In genomic region chr9:121217609-121218292, GRCh38 we compare ENCODE assay signal across 14 cellular contexts. TPM values are rescaled to one million over a fixed set of nuclear protein-coding genes. Genes with fewer than 3 reads are reported as not detected.
DNase-seq lines count a peak whose midpoint lies in the region; ATAC-seq lines count a peak whose summit lies in the region.
"Had no signal": no experiment of that assay in that cellular context is flagged by ENCODE, and none has a peak within 500 bp of the region (broad histone marks: within the 10 kb centered on the region; RNA-seq: fewer than 3 reads in every experiment).

No MANE protein-coding gene starts in this region.

- H3K36me3 Mint-ChIP-seq in activated CD4-positive, alpha-beta T cell treated with anti-CD3 and anti-CD28 coated beads for 36 hours (ENCODE audit: low read depth), result no peaks in the 10 kb centered on the region

- no peak for DNase-seq in activated CD4-positive, alpha-beta T cell treated with anti-CD3 and anti-CD28 coated beads for 36 hours
- DNase-seq in activated CD4-positive, alpha-beta T cell treated with anti-CD3 and anti-CD28 coated beads for 1 hour, result no peak
- DNase-seq in renal cortical epithelial cell (ENCODE audit: low read depth) (peak; percentile 36), NOMO-1 (lab: John Stamatoyannopoulos, UW; ENCODE audit: unreplicated experiment in 2 of 2) (no peak), NCI-H446 treated with DMSO at 0.1 percent for 48 hours (lab: John Stamatoyannopoulos, UW) (no peak), NCI-H526 treated with DMSO at 0.1 percent for 48 hours (lab: John Stamatoyannopoulos, UW) (no peak)
- DNase-seq: caudate nucleus; GDM1; NCI-H187; SJCRH30; stimulated activated CD4-positive, alpha-beta T cell treated with anti-CD3 and anti-CD28 coated beads, Interleukin-4, amount 100 ng/mL, for 1 hour had no signal

- POLR2A ChIA-PET in activated CD4-positive, alpha-beta T cell treated with anti-CD3 and anti-CD28 coated beads for 36 hours (lab: Charles Lee), result no interaction called here

- H3K27ac Mint-ChIP-seq in activated CD4-positive, alpha-beta T cell treated with anti-CD3 and anti-CD28 coated beads for 36 hours, result no peak overlapping the region
- H3K27ac Mint-ChIP-seq: nephron had no signal

- H3K4me1 Mint-ChIP-seq in activated CD4-positive, alpha-beta T cell treated with anti-CD3 and anti-CD28 coated beads for 36 hours, result peaks cover 7% of the 10 kb centered on the region

- H3K27me3 Mint-ChIP-seq in activated CD4-positive, alpha-beta T cell treated with anti-CD3 and anti-CD28 coated beads for 36 hours, result no peaks in the 10 kb centered on the region

- no peak overlapping the region for H3K4me3 Mint-ChIP-seq in activated CD4-positive, alpha-beta T cell treated with anti-CD3 and anti-CD28 coated beads for 36 hours
- H3K4me3 Mint-ChIP-seq: nephron had no signal

- intact Hi-C loops in activated CD4-positive, alpha-beta T cell treated with anti-CD3 and anti-CD28 coated beads for 36 hours (cut with DNase I, micrococcal nuclease), result loop anchor here in 1 of 2 experiments (10.0 kb wide), 1 partner anchor 87 kb away; no protein-coding TSS in a partner anchor

- H3K9me3 Mint-ChIP-seq in activated CD4-positive, alpha-beta T cell treated with anti-CD3 and anti-CD28 coated beads for 36 hours (ENCODE audit: low read depth), result no peaks in the 10 kb centered on the region
- H3K9me3 Mint-ChIP-seq: nephron had no signal

- ATAC-seq in activated CD4-positive, alpha-beta T cell treated with anti-CD3 and anti-CD28 coated beads for 36 hours, result peak; percentile 67
- ATAC-seq in HG02571 (IDR thresholded peaks at IDR 0.05; ENCODE audit: unreplicated experiment) (peak; percentile 54), HG03575 (IDR thresholded peaks at IDR 0.05; ENCODE audit: extremely low read depth, insufficient number of reproducible peaks, low FRiP score, unreplicated experiment) (peak; percentile 56)

- CTCF ChIA-PET in activated CD4-positive, alpha-beta T cell treated with anti-CD3 and anti-CD28 coated beads for 36 hours (lab: Charles Lee), result interaction anchor here (0.6 to 1.0 kb wide), 4 partner anchors 10 to 183 kb away, joined by 3 to 4 read pairs (median 3); no protein-coding TSS in a partner anchor

RNA-seq across cellular contexts. Expression of gene RAB14, which starts 16.1 kb away (rescaled TPM):
- 10 to 100 TPM; 52.3 to 54.7 TPM for total RNA-seq in activated CD4-positive, alpha-beta T cell treated with anti-CD3 and anti-CD28 coated beads for 36 hours
- 21.5 and 55.8 TPM in 2 replicates for total RNA-seq in renal cortical epithelial cell

RNA-seq across cellular contexts. Expression of gene GSN, which starts 50.2 kb away (rescaled TPM):
- total RNA-seq in activated CD4-positive, alpha-beta T cell treated with anti-CD3 and anti-CD28 coated beads for 36 hours, result 1 to 10 TPM; 1.7 to 1.9 TPM
- total RNA-seq in renal cortical epithelial cell, result 591 and 645 TPM in 2 replicates

Comparison
In these comparisons a context has a peak if more than half of its experiments do, and no peak if none do; other contexts are left out.
1. RNA of gene GSN, which starts 50.2 kb away (total RNA-seq): 591 to 645 TPM in renal cortical epithelial cell; 1.7 to 1.9 TPM in activated CD4-positive, alpha-beta T cell treated with anti-CD3 and anti-CD28 coated beads for 36 hours; every median in the first group is over 100 times any median in the second.
2. Peak in every context shown above with its lines, with median percentiles within 50 percentile points of each other: ATAC-seq.